In genomic region chr2:200703132-200703925, GRCh38 we compare ENCODE assay signal across 8 cellular contexts.
DNase-seq lines count a peak whose midpoint lies in the region; ATAC-seq and TF ChIP-seq lines count a peak whose summit lies in the region.

No MANE protein-coding gene starts in this region.

- H3K4me1 Mint-ChIP-seq in T-helper 2 cell treated with Interferon-gamma antibody and Interleukin-4, amounts not matched to agents 5 μg/mL and 100 μg/mL, for 36 hours (ENCODE audit: low read depth): peaks cover 21% of the 10 kb centered on the region
- no peaks in the 10 kb centered on the region for H3K4me1 Mint-ChIP-seq in neural crest cell
- H3K4me1 Mint-ChIP-seq in stimulated activated memory B cell treated with anti-CD40 and anti-IgM and Interleukin-4, amounts not matched to agents 10 μg/mL and 1 μg/mL and 100 μg/mL, for 72 hours: no peaks in the 10 kb centered on the region

- no peak for ATAC-seq in stimulated activated memory B cell treated with anti-CD40 and anti-IgM and Interleukin-4, amounts not matched to agents 10 μg/mL and 1 μg/mL and 100 μg/mL, for 72 hours
- no peak for ATAC-seq in GM19452 (IDR thresholded peaks at IDR 0.05; ENCODE audit: unreplicated experiment)

- H3K4me3 Mint-ChIP-seq in T-helper 2 cell treated with Interferon-gamma antibody and Interleukin-4, amounts not matched to agents 5 μg/mL and 100 μg/mL, for 36 hours: peak overlapping the region; percentile 48
- no peak overlapping the region for H3K4me3 Mint-ChIP-seq in neural crest cell
- H3K4me3 Mint-ChIP-seq in stimulated activated memory B cell treated with anti-CD40 and anti-IgM and Interleukin-4, amounts not matched to agents 10 μg/mL and 1 μg/mL and 100 μg/mL, for 72 hours: no peak overlapping the region

- no peaks in the 10 kb centered on the region for H3K36me3 Mint-ChIP-seq in T-helper 2 cell treated with Interferon-gamma antibody and Interleukin-4, amounts not matched to agents 5 μg/mL and 100 μg/mL, for 36 hours (ENCODE audit: low read depth)
- no peaks in the 10 kb centered on the region for H3K36me3 Mint-ChIP-seq in neural crest cell (ENCODE audit: low read depth)
- H3K36me3 Mint-ChIP-seq in stimulated activated memory B cell treated with anti-CD40 and anti-IgM and Interleukin-4, amounts not matched to agents 10 μg/mL and 1 μg/mL and 100 μg/mL, for 72 hours: no peaks in the 10 kb centered on the region

- H3K27ac Mint-ChIP-seq in T-helper 2 cell treated with Interferon-gamma antibody and Interleukin-4, amounts not matched to agents 5 μg/mL and 100 μg/mL, for 36 hours: peak overlapping the region; percentile 21
- H3K27ac Mint-ChIP-seq in neural crest cell (ENCODE audit: unreplicated experiment): peak overlapping the region; percentile 4
- no peak overlapping the region for H3K27ac Mint-ChIP-seq in stimulated activated memory B cell treated with anti-CD40 and anti-IgM and Interleukin-4, amounts not matched to agents 10 μg/mL and 1 μg/mL and 100 μg/mL, for 72 hours

- no peaks in the 10 kb centered on the region for H3K27me3 Mint-ChIP-seq in T-helper 2 cell treated with Interferon-gamma antibody and Interleukin-4, amounts not matched to agents 5 μg/mL and 100 μg/mL, for 36 hours (ENCODE audit: low read depth)
- peaks cover 4% of the 10 kb centered on the region for H3K27me3 Mint-ChIP-seq in neural crest cell (ENCODE audit: low read depth)
- peaks cover 47% of the 10 kb centered on the region for H3K27me3 Mint-ChIP-seq in stimulated activated memory B cell treated with anti-CD40 and anti-IgM and Interleukin-4, amounts not matched to agents 10 μg/mL and 1 μg/mL and 100 μg/mL, for 72 hours

- H3K9me3 Mint-ChIP-seq in T-helper 2 cell treated with Interferon-gamma antibody and Interleukin-4, amounts not matched to agents 5 μg/mL and 100 μg/mL, for 36 hours: no peaks in the 10 kb centered on the region
- H3K9me3 Mint-ChIP-seq in neural crest cell: no peaks in the 10 kb centered on the region
- no peaks in the 10 kb centered on the region for H3K9me3 Mint-ChIP-seq in stimulated activated memory B cell treated with anti-CD40 and anti-IgM and Interleukin-4, amounts not matched to agents 10 μg/mL and 1 μg/mL and 100 μg/mL, for 72 hours

- peak; percentile 59 for TF ChIP-seq CTCF in epithelial cell of esophagus (IDR thresholded peaks at IDR 0.05; ENCODE audit: insufficient read depth, low read depth, low read length, missing control alignments)
- TF ChIP-seq CTCF in neural crest cell (conservative IDR thresholded peaks at IDR 0.05): peak; percentile 79

- DNase-seq in A172 (ENCODE audit: low spot score) (peak; percentile 63), EL (peak; percentile 72), NCI-H1092 (lab: John Stamatoyannopoulos, UW) (peak; percentile 47), epithelial cell of esophagus (ENCODE audit: low read depth) (peak; percentile 77), neural crest cell (ENCODE audit: low read depth, low spot score) (peak; percentile 14)
- DNase-seq in T-helper 2 cell treated with Interferon-gamma antibody and Interleukin-4, amounts not matched to agents 5 μg/mL and 100 μg/mL, for 36 hours (ENCODE audit: low spot score): peak; percentile 47

- H3K4me3 ChIP-seq in epithelial cell of esophagus (ENCODE audit: low read length): no peak overlapping the region

Comparison
In these comparisons a context has a peak if more than half of its experiments do, and no peak if none do; other contexts are left out.
1. DNase-seq: peak in every context shown above with its lines; median percentile 77 in epithelial cell of esophagus; 72 in EL; 63 in A172; 47 in NCI-H1092; 47 in T-helper 2 cell treated with Interferon-gamma antibody and Interleukin-4, amounts not matched to agents 5 μg/mL and 100 μg/mL, for 36 hours; 14 in neural crest cell.